ENCODE assay signal across 15 cellular contexts in the genomic region with DNA sequence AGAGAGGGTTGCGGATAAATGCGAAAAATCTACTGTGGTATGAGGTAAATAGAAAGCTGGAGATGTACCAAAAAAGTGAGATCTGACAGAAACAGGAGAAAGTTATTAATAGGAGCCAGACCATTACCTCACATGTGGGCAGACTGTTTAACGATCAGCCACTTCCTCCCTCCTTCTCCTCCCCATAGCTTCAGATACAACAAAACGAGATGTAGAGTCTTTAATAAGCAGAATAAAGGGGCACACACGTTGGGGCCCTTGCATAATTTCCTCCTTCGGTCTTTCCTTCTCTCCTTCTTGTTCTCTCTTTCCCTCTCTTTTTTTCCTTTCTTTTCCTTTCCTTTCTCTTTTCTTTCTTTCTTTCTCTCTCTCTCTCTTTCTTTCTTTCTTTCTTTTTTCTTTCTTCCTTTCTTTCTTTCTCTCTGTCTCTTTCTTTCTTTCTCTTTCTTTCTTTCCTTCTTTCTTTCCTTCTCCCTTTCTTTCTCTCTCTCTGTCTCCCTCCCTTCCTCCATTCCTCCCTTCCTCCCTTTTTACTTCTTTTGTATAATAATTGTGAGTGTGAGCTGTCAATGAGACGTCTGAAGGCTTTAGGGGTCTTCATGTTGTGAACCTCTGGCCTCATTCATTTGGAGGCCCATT.
A peak's percentile ranks its signal among the peaks of the same experiment; 100 is the strongest.
DNase-seq lines count a peak whose midpoint lies in the region; ATAC-seq and TF ChIP-seq lines count a peak whose summit lies in the region.
"Had no signal": no experiment of that assay in that cellular context is flagged by ENCODE, and none has a peak within 500 bp of the region (broad histone marks: within the 10 kb centered on the region; RNA-seq: fewer than 3 reads in every experiment).

No MANE protein-coding gene starts in this region.

- H3K27ac ChIP-seq in esophagus muscularis mucosa (replicated peaks in 1 of 4): no peak overlapping the region
- H3K27ac ChIP-seq: heart right ventricle, SJSA1, transverse colon had no signal

- H3K4me1 ChIP-seq in esophagus muscularis mucosa: no peaks in the 10 kb centered on the region
- H3K4me1 ChIP-seq: heart right ventricle, SJSA1, transverse colon had no signal

- no peaks in the 10 kb centered on the region for H3K27me3 ChIP-seq in esophagus muscularis mucosa
- H3K27me3 ChIP-seq: heart right ventricle, SJSA1, transverse colon had no signal

- ATAC-seq in GM18508 (IDR thresholded peaks at IDR 0.05; ENCODE audit: insufficient read depth, unreplicated experiment): peak; percentile 55
- peak; percentile 72 for ATAC-seq in HG02938 (IDR thresholded peaks at IDR 0.05; ENCODE audit: unreplicated experiment)
- no peak for ATAC-seq in HG03025 (IDR thresholded peaks at IDR 0.05; ENCODE audit: low FRiP score, unreplicated experiment)
- ATAC-seq: heart right ventricle had no signal

- TF ChIP-seq EP300 in esophagus muscularis mucosa (IDR thresholded peaks at IDR 0.05): no peak

- intact Hi-C loops in esophagus muscularis mucosa (cut with DNase I): no loop called here

- no peaks in the 10 kb centered on the region for H3K36me3 ChIP-seq in esophagus muscularis mucosa
- H3K36me3 ChIP-seq: heart right ventricle, SJSA1, transverse colon had no signal

- H3K9me3 ChIP-seq in esophagus muscularis mucosa: peaks cover 0 to 8% (median 3%) of the 10 kb centered on the region in 4 donors
- H3K9me3 ChIP-seq: SJSA1, transverse colon had no signal

- no peak overlapping the region for H3K4me3 ChIP-seq in esophagus muscularis mucosa
- H3K4me3 ChIP-seq: heart right ventricle, SJSA1, transverse colon had no signal

- DNase-seq in NOMO-1 treated with DMSO at 0.1 percent for 48 hours (lab: John Stamatoyannopoulos, UW; ENCODE audit: unreplicated experiment) (peak; percentile 87), kidney glomerular epithelial cell (lab: John Stamatoyannopoulos, UW) (peak; percentile 10), esophagus muscularis mucosa (ENCODE audit: extremely low spot score) (no peak), NCI-H2081 treated with DMSO at 0.1 percent for 48 hours (lab: John Stamatoyannopoulos, UW) (no peak), NCI-H2107 (lab: John Stamatoyannopoulos, UW) (no peak)
- DNase-seq: activated CD4-positive, alpha-beta T cell treated with anti-CD3 and anti-CD28 coated beads for 48 hours; activated naive CD4-positive, alpha-beta T cell treated with Interleukin-2 at 50 U/mL for 16 hours; heart right ventricle; mesenchymal stem cell; NCI-H345; transverse colon had no signal

- TF ChIP-seq POLR2A in esophagus muscularis mucosa (IDR thresholded peaks at IDR 0.05; ENCODE audit: low read depth): no peak

- no peak for TF ChIP-seq CTCF in esophagus muscularis mucosa (IDR thresholded peaks at IDR 0.05)

- WGBS in esophagus muscularis mucosa: 57% methylated on average over 7 of the region's 7 CpGs

Comparison
In these comparisons a context has a peak if more than half of its experiments do, and no peak if none do; other contexts are left out.
1. DNase-seq: peak in NOMO-1 treated with DMSO at 0.1 percent for 48 hours (single experiment) and kidney glomerular epithelial cell (single experiment); none in esophagus muscularis mucosa (single experiment), NCI-H2081 treated with DMSO at 0.1 percent for 48 hours (single experiment) and NCI-H2107 (single experiment).